ENCODE assay signal across 8 cellular contexts in genomic region chrX:14030248-14030592, GRCh38. TPM values are rescaled to one million over a fixed set of nuclear protein-coding genes. Genes with fewer than 3 reads are reported as not detected.
A peak's percentile ranks its signal among the peaks of the same experiment; 100 is the strongest.
DNase-seq lines count a peak whose midpoint lies in the region; ATAC-seq, FAIRE-seq and TF ChIP-seq lines count a peak whose summit lies in the region.

No MANE protein-coding gene starts in this region.

- no peak for DNase-seq in BJ (ENCODE audit: low read depth)
- DNase-seq in H9 = no peak
- no peak for DNase-seq in T-cell
- no peak for DNase-seq in esophagus squamous epithelium (lab: John Stamatoyannopoulos, UW)
- no peak for DNase-seq in pancreas
- DNase-seq in NCI-H146 (lab: John Stamatoyannopoulos, UW) = no peak
- no peak for DNase-seq in GM19238 (ENCODE audit: insufficient read length, low spot score)

- no peak for FAIRE-seq in pancreas (lab: Jason Lieb, UNC)

- H3K4me2 ChIP-seq in H9 (ENCODE audit: insufficient read depth, insufficient read length, low read length) = peak overlapping the region; percentile 86

- no peak overlapping the region for H2AFZ ChIP-seq in H9 (ENCODE audit: low read length)

- H3K4me1 ChIP-seq in H9 (ENCODE audit: insufficient read depth, low read length) (peaks cover 8% of the 10 kb centered on the region; the same call in 1 of the 2 replicates), esophagus squamous epithelium (peaks cover 0 to 44% (median 3%) of the 10 kb centered on the region in 3 donors), pancreas (peaks cover 6 to 13% (median 10%) of the 10 kb centered on the region in 3 donors)

- H3T11ph ChIP-seq in H9 (ENCODE audit: low read length) = no peak overlapping the region

- H4K8ac ChIP-seq in H9 (replicated peaks; ENCODE audit: insufficient read length, low read depth, low read length) = no peak overlapping the region

- no peak overlapping the region for H3K56ac ChIP-seq in H9 (ENCODE audit: insufficient read length, low read depth, low read length)

- no peak overlapping the region for H4K5ac ChIP-seq in H9 (ENCODE audit: insufficient read length, low read depth, low read length)

- H3K9ac ChIP-seq in H9 (ENCODE audit: extremely low read depth, insufficient read length, low read length) = peak overlapping the region; percentile 81

- no CpG with 5 or more reads among the region's 4 CpGs for WGBS in H9 (ENCODE audit: extremely low coverage, insufficient read length, low lambda C conversion rate)
- WGBS in esophagus squamous epithelium, 2 donors = 19 to 25% methylated on average over 4 of the region's 4 CpGs
- WGBS in pancreas, 2 donors = 12 to 22% methylated on average over 4 of the region's 4 CpGs

- no peaks in the 10 kb centered on the region for H4K20me1 ChIP-seq in H9 (ENCODE audit: control insufficient read depth, insufficient read depth, insufficient read length)

- CTCF ChIA-PET in BJ (lab: Yijun Ruan, JAX) (interaction anchor here (0.7 to 1.7 kb wide), 3 partner anchors 15 to 366 kb away, joined by 3 to 7 read pairs (median 3); no protein-coding TSS in a partner anchor), T-cell (lab: Charles Lee) (interaction anchor here (0.6 to 2.7 kb wide), 4 partner anchors 361 to 523 kb away, joined by 3 to 12 read pairs (median 6); no protein-coding TSS in a partner anchor)

- H2BK120ac ChIP-seq in H9 (ENCODE audit: low read depth, low read length, poor library complexity, severe bottlenecking) = no peak overlapping the region

- H3K4me3 Mint-ChIP-seq in H9 (peak overlapping the region; percentile 77 to 86), T-cell (peak overlapping the region; percentile 88 to 96 (median 91))

- H3K18ac ChIP-seq in H9 (ENCODE audit: insufficient read length, low read depth, low read length) = no peak overlapping the region

- H3K4me3 ChIP-seq in BJ (ENCODE audit: low read depth, low read length) = peak overlapping the region; percentile 59
- peak overlapping the region; percentile 56 to 77 (median 68) for H3K4me3 ChIP-seq in esophagus squamous epithelium
- H3K4me3 ChIP-seq in pancreas = peak overlapping the region; percentile 59 to 82 (median 66)

- no peaks in the 10 kb centered on the region for H3K36me3 ChIP-seq in BJ (ENCODE audit: control insufficient read depth, insufficient read depth, low read length)
- no peaks in the 10 kb centered on the region for H3K36me3 ChIP-seq in esophagus squamous epithelium
- no peaks in the 10 kb centered on the region for H3K36me3 ChIP-seq in pancreas

- TF ChIP-seq CTCF in BJ (IDR thresholded peaks at IDR 0.05; ENCODE audit: insufficient read depth, low read depth, low read length) = no peak
- no peak for TF ChIP-seq CTCF in H9 (conservative IDR thresholded peaks at IDR 0.05)
- TF ChIP-seq CTCF in esophagus squamous epithelium (IDR thresholded peaks at IDR 0.05) = no peak
- TF ChIP-seq CTCF in pancreas (IDR thresholded peaks at IDR 0.05) = no peak

- H3K27me3 Mint-ChIP-seq in H9 (ENCODE audit: low read depth) = no peaks in the 10 kb centered on the region
- peaks cover 4 to 13% of the 10 kb centered on the region in 2 donors for H3K27me3 Mint-ChIP-seq in T-cell

- POLR2A ChIA-PET in BJ (lab: Charles Lee) (no interaction called here), T-cell (lab: Charles Lee) (interaction anchor here in 1 of 2 donors (0.7 to 1.1 kb wide), 2 partner anchors 939 to 1053 kb away, joined by 3 to 8 read pairs; no protein-coding TSS in a partner anchor)

- H3K79me2 ChIP-seq in H9 (ENCODE audit: insufficient read depth, low read length) = no peaks in the 10 kb centered on the region

- no peak overlapping the region for H3K23ac ChIP-seq in H9 (ENCODE audit: insufficient read length, low read depth, low read length)

- intact Hi-C loops in esophagus squamous epithelium (cut with DNase I) (loop anchor here (5.0 to 10.0 kb wide), 3 partner anchors 275 to 528 kb away; no protein-coding TSS in a partner anchor), pancreas (cut with DNase I) (loop anchor here in 2 of 3 donors (5.0 to 10.0 kb wide), 3 partner anchors 365 to 525 kb away; no protein-coding TSS in a partner anchor)

- H3K14ac ChIP-seq in H9 (ENCODE audit: insufficient read depth, low read length) = no peak overlapping the region

- no peak overlapping the region; the same call in 1 of the 2 replicates for H3K4ac ChIP-seq in H9 (ENCODE audit: low read depth, low read length)

- no peak overlapping the region for H2BK12ac ChIP-seq in H9 (ENCODE audit: insufficient read length, low read depth, low read length)

- TF ChIP-seq POLR2A in esophagus squamous epithelium (IDR thresholded peaks at IDR 0.05) = no peak

- no peak overlapping the region for H2AK5ac ChIP-seq in H9 (ENCODE audit: insufficient read length, low read length)

- no peaks in the 10 kb centered on the region for H3K23me2 ChIP-seq in H9 (ENCODE audit: insufficient read length, low read depth, low read length, poor library complexity, severe bottlenecking)

- H3K27ac Mint-ChIP-seq in H9 = peak overlapping the region; percentile 91 to 97 (median 97); a peak in 6 of 7 replicates
- H3K27ac Mint-ChIP-seq in T-cell = peak overlapping the region; percentile 94 to 99

- H2BK5ac ChIP-seq in H9 (ENCODE audit: insufficient read length, low read length) = no peak overlapping the region

- H3K27ac ChIP-seq in H9 (ENCODE audit: insufficient read length, low read depth, low read length) (no peak overlapping the region), esophagus squamous epithelium (peak overlapping the region; percentile 78 to 91 (median 86)), pancreas (peak overlapping the region; percentile 63 to 85 (median 78))

- no peak overlapping the region for H4K91ac ChIP-seq in H9 (ENCODE audit: insufficient read length, low read depth, low read length)

- no peak overlapping the region for H2BK20ac ChIP-seq in H9 (ENCODE audit: low read depth, low read length, poor library complexity, severe bottlenecking)

- H3K36me3 Mint-ChIP-seq in H9 (ENCODE audit: insufficient read depth in 1 of 3, low read depth in 3 of 3) (peaks cover 0 to 5% (median 0%) of the 10 kb centered on the region in 3 experiments; a peak in 3 of 7 replicates), T-cell (no peaks in the 10 kb centered on the region)

- ATAC-seq in T-cell (replicated peaks in 1 of 4) (peak in 1 of 4 experiments; percentile 30), pancreas (peak in 2 of 4 donors; percentile 9 to 17), HG02973 (IDR thresholded peaks at IDR 0.05; ENCODE audit: unreplicated experiment) (no peak)

- no peak overlapping the region for H2BK15ac ChIP-seq in H9 (ENCODE audit: low read depth, low read length)

- no peaks in the 10 kb centered on the region for H3K79me1 ChIP-seq in H9 (ENCODE audit: insufficient read depth, low read depth, low read length, poor library complexity, severe bottlenecking)

- H3K27me3 ChIP-seq in BJ (ENCODE audit: control insufficient read depth, insufficient read depth, low read length) (no peaks in the 10 kb centered on the region), H9 (ENCODE audit: insufficient read depth, low read length) (no peaks in the 10 kb centered on the region), esophagus squamous epithelium (no peaks in the 10 kb centered on the region), pancreas (peaks cover 0 to 1% (median 0%) of the 10 kb centered on the region in 4 donors)

- H3K4me1 Mint-ChIP-seq in H9 (peaks cover 34% of the 10 kb centered on the region in 2 experiments), T-cell (peaks cover 39 to 52% (median 45%) of the 10 kb centered on the region in 3 donors)

- no peaks in the 10 kb centered on the region for H3K9me3 ChIP-seq in H9 (ENCODE audit: control insufficient read depth, low read depth, low read length)
- no peaks in the 10 kb centered on the region for H3K9me3 ChIP-seq in esophagus squamous epithelium
- H3K9me3 ChIP-seq in pancreas = no peaks in the 10 kb centered on the region

- H3K9me3 Mint-ChIP-seq in H9 = peaks cover 26% of the 10 kb centered on the region in 2 experiments
- H3K9me3 Mint-ChIP-seq in T-cell = no peaks in the 10 kb centered on the region

RNA-seq across cellular contexts. Expression of gene GEMIN8, which starts 0.5 kb away (rescaled TPM):
- 20.7 and 21.5 TPM in 2 replicates for polyA plus RNA-seq in BJ (2011; rRNA removed)
- polyA minus RNA-seq in BJ (2011; rRNA and poly(A)+ RNA removed) = 8.6 and 12.7 TPM in 2 replicates
- total RNA-seq in H9 (2021) = 14.8 and 14.9 TPM in 2 replicates
- total RNA-seq in T-cell = 10 to 100 TPM; 11.3 to 16.4 (median 15.0) TPM
- total RNA-seq in esophagus squamous epithelium = 10 to 100 TPM; 12.2 to 20.8 (median 15.7) TPM
- total RNA-seq in pancreas = 10 to 100 TPM in 5 of 6 donors, 1 to 10 TPM in 1; 8.8 to 16.8 (median 11.1) TPM
- polyA plus RNA-seq in pancreas = 10 to 100 TPM; 17.8 to 24.4 TPM
